ENCODE assay signal across 1 cellular context in the genomic region with DNA sequence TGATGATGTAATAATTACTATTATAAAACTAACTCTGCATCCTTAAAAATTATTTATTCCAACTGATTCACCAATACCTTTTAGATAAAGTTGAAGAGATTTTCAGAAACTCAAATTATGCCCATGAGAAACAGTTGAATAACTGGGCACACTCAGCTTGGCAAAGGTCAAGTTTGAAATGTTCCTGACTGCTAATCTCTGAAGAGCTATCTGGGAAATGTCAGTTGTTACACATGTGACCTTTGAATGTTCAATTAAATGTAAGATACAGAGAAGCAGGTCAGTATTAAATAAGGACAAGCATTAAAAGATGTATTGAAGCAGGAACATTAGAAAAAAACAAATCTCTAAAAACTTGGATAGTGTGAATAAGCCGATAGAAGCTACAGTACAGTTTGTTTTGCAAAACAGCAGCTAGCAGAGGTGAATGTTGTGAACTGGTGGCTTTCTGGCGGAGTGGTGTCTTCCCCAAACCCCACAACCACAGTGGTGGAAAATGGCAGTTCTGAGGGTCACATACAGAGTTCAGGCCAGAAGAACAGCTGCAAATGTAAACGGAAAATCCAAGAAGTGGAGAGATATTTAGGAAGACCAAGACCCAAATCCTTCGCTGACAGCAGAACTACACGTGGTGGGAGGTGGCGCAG.
TF ChIP-seq lines count a peak whose summit lies in the region.

No MANE protein-coding gene starts in this region.

TF ChIP-seq in K562, 482 proteins besides CTCF, POLR2A, EP300 and RAD21 (continued from another document):
- TF ChIP-seq NFE2L1 (tag; IDR thresholded peaks at IDR 0.05; ENCODE audit: borderline replicate concordance, low read depth) (no peak), CSDE1 (IDR thresholded peaks at IDR 0.05) (no peak), CEBPB (tag; IDR thresholded peaks at IDR 0.05) (0 out of 2 replicates have a peak, but pooled peaks have one; percentile 3)
- TF ChIP-seq, protein P1, sequence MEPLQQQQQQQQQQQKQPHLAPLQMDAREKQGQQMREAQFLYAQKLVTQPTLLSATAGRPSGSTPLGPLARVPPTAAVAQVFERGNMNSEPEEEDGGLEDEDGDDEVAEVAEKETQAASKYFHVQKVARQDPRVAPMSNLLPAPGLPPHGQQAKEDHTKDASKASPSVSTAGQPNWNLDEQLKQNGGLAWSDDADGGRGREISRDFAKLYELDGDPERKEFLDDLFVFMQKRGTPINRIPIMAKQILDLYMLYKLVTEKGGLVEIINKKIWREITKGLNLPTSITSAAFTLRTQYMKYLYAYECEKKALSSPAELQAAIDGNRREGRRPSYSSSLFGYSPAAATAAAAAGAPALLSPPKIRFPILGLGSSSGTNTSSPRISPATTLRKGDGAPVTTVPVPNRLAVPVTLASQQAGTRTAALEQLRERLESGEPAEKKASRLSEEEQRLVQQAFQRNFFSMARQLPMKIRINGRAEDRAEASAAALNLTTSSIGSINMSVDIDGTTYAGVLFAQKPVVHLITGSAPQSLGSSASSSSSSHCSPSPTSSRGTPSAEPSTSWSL (CRISPR knock-in tag; IDR thresholded peaks at IDR 0.05; ENCODE audit: borderline replicate concordance), result no peak
